Comparison of ENCODE assay signal across 9 cellular contexts in genomic region chr5:178130234-178130575, GRCh38. TPM values are rescaled to one million over a fixed set of nuclear protein-coding genes. Genes with fewer than 3 reads are reported as not detected.
DNase-seq lines count a peak whose midpoint lies in the region; ATAC-seq and TF ChIP-seq lines count a peak whose summit lies in the region.
"Not testable (repeated sequence)": the region's sequence is repeated elsewhere in the genome, so short reads cannot be mapped to it uniquely, and the experiment has no call there.
"Had no signal": no experiment of that assay in that cellular context is flagged by ENCODE, and none has a peak within 500 bp of the region (broad histone marks: within the 10 kb centered on the region; RNA-seq: fewer than 3 reads in every experiment).

No MANE protein-coding gene starts in this region.

- 42% methylated on average over 10 to 11 of the region's 11 CpGs for WGBS in ectodermal cell, 2 experiments

- CTCF ChIA-PET in RWPE1 (lab: Yijun Ruan, JAX) = interaction anchor here (0.6 to 0.8 kb wide), 2 partner anchors 24 to 139 kb away, joined by 3 to 6 read pairs; partner anchors contain the start of gene NHP2
- CTCF ChIA-PET in activated naive CD4-positive, alpha-beta T cell treated with anti-CD3 and anti-CD28 coated beads, Interleukin-2, amount 10 ng/mL, durations not matched to agents 7 days and 5 days (lab: Charles Lee) = interaction anchor here (1.6 kb wide), 1 partner anchor 10 kb away, joined by 9 read pairs; no protein-coding TSS in a partner anchor

- H3K27ac ChIP-seq in RWPE1 (peak overlapping the region; percentile 92), ectodermal cell (ENCODE audit: insufficient read depth, low read depth, low read length, poor library complexity, severe bottlenecking) (peak overlapping the region; percentile 92)

- not testable (repeated sequence) for H3K36me3 Mint-ChIP-seq in activated naive CD4-positive, alpha-beta T cell treated with anti-CD3 and anti-CD28 coated beads, Interleukin-2, amount 10 ng/mL, durations not matched to agents 7 days and 5 days; natural killer cell
- peaks cover 14% of the 10 kb centered on the region for H3K36me3 Mint-ChIP-seq in stimulated activated memory B cell treated with anti-CD40 and anti-IgM and Interleukin-4, amounts not matched to agents 10 μg/mL and 1 μg/mL and 100 μg/mL, for 72 hours

- H3K4me1 ChIP-seq in ectodermal cell (ENCODE audit: control insufficient read depth, insufficient read depth, low read length) = peaks cover 14% of the 10 kb centered on the region

- in situ Hi-C loops in ACHN (cut with HindIII; ENCODE audit: low pct_ligation_motif_present, low pct_unique_long_range_greater_than_20kb, low sequenced_read_pairs) = not testable (repeated sequence)

- intact Hi-C loops in natural killer cell (cut with micrococcal nuclease) = loop anchor here (1.0 kb wide), 1 partner anchor 14 kb away; no protein-coding TSS in a partner anchor

- not testable (repeated sequence) for H3K9me3 Mint-ChIP-seq in activated naive CD4-positive, alpha-beta T cell treated with anti-CD3 and anti-CD28 coated beads, Interleukin-2, amount 10 ng/mL, durations not matched to agents 7 days and 5 days; natural killer cell; stimulated activated memory B cell treated with anti-CD40 and anti-IgM and Interleukin-4, amounts not matched to agents 10 μg/mL and 1 μg/mL and 100 μg/mL, for 72 hours

- peak overlapping the region; percentile 74 for H3K4me3 Mint-ChIP-seq in activated naive CD4-positive, alpha-beta T cell treated with anti-CD3 and anti-CD28 coated beads, Interleukin-2, amount 10 ng/mL, durations not matched to agents 7 days and 5 days
- H3K4me3 Mint-ChIP-seq in natural killer cell = peak overlapping the region; percentile 64
- H3K4me3 Mint-ChIP-seq in stimulated activated memory B cell treated with anti-CD40 and anti-IgM and Interleukin-4, amounts not matched to agents 10 μg/mL and 1 μg/mL and 100 μg/mL, for 72 hours = peak overlapping the region; percentile 75

- H3K27me3 Mint-ChIP-seq in activated naive CD4-positive, alpha-beta T cell treated with anti-CD3 and anti-CD28 coated beads, Interleukin-2, amount 10 ng/mL, durations not matched to agents 7 days and 5 days = peaks cover 23% of the 10 kb centered on the region
- not testable (repeated sequence) for H3K27me3 Mint-ChIP-seq in natural killer cell (ENCODE audit: low read depth in 2 of 2); stimulated activated memory B cell treated with anti-CD40 and anti-IgM and Interleukin-4, amounts not matched to agents 10 μg/mL and 1 μg/mL and 100 μg/mL, for 72 hours

- ATAC-seq in natural killer cell; stimulated activated memory B cell treated with anti-CD40 and anti-IgM and Interleukin-4, amounts not matched to agents 10 μg/mL and 1 μg/mL and 100 μg/mL, for 72 hours: not testable (repeated sequence)

- peak; percentile 10 for DNase-seq in ACHN
- not testable (repeated sequence) for DNase-seq in H7; RWPE1 (ENCODE audit: low spot score); activated naive CD4-positive, alpha-beta T cell treated with anti-CD3 and anti-CD28 coated beads, Interleukin-2, amount 10 ng/mL, durations not matched to agents 7 days and 5 days; natural killer cell

- not testable (repeated sequence) for TF ChIP-seq CTCF in RWPE1 (conservative IDR thresholded peaks at IDR 0.05; ENCODE audit: low read depth); natural killer cell (IDR thresholded peaks at IDR 0.05)

- H3K9me3 ChIP-seq in ectodermal cell (ENCODE audit: control insufficient read depth, low read length) = not testable (repeated sequence)

- POLR2A ChIA-PET in RWPE1 (lab: Yijun Ruan, JAX; ENCODE audit: low non-redundant PET) = interaction anchor here (0.6 kb wide), 1 partner anchor 20 kb away, joined by 3 read pairs; no protein-coding TSS in a partner anchor

- H3K36me3 ChIP-seq in H7 (replicated peaks; ENCODE audit: control insufficient read depth, insufficient read depth, low read length); ectodermal cell (ENCODE audit: control insufficient read depth, insufficient read depth, low read length): not testable (repeated sequence)

- H3K4me1 Mint-ChIP-seq in activated naive CD4-positive, alpha-beta T cell treated with anti-CD3 and anti-CD28 coated beads, Interleukin-2, amount 10 ng/mL, durations not matched to agents 7 days and 5 days = peaks cover 24% of the 10 kb centered on the region
- peaks cover 7 to 22% of the 10 kb centered on the region in 2 donors for H3K4me1 Mint-ChIP-seq in natural killer cell
- H3K4me1 Mint-ChIP-seq in stimulated activated memory B cell treated with anti-CD40 and anti-IgM and Interleukin-4, amounts not matched to agents 10 μg/mL and 1 μg/mL and 100 μg/mL, for 72 hours = peaks cover 18% of the 10 kb centered on the region

- peak overlapping the region; percentile 75 for H3K27ac Mint-ChIP-seq in activated naive CD4-positive, alpha-beta T cell treated with anti-CD3 and anti-CD28 coated beads, Interleukin-2, amount 10 ng/mL, durations not matched to agents 7 days and 5 days
- peak overlapping the region; percentile 13 to 18 for H3K27ac Mint-ChIP-seq in natural killer cell
- peak overlapping the region; percentile 74 for H3K27ac Mint-ChIP-seq in stimulated activated memory B cell treated with anti-CD40 and anti-IgM and Interleukin-4, amounts not matched to agents 10 μg/mL and 1 μg/mL and 100 μg/mL, for 72 hours

- H3K27me3 ChIP-seq in H7 (ENCODE audit: control insufficient read depth, insufficient read depth, low read length); ectodermal cell (ENCODE audit: control insufficient read depth, insufficient read depth, low read length, poor library complexity, severe bottlenecking): not testable (repeated sequence)

- H3K4me3 ChIP-seq in H7 (ENCODE audit: insufficient read depth, low read depth, low read length) = peak overlapping the region; percentile 80
- peak overlapping the region; percentile 97 for H3K4me3 ChIP-seq in ectodermal cell (ENCODE audit: insufficient read depth, low read depth, low read length)
- peak overlapping the region; percentile 74 for H3K4me3 ChIP-seq in iPS-11a (ENCODE audit: low read depth, low read length)

RNA-seq across cellular contexts. Expression of gene RMND5B, which starts 0.6 kb away (rescaled TPM):
- 38.2 and 51.3 TPM in 2 replicates for total RNA-seq in H7 (2014; rRNA removed; shearing (Covaris generic))
- 28.9 TPM for polyA plus RNA-seq in ectodermal cell (2013, experiment 1 of 4)
- polyA plus RNA-seq in ectodermal cell (2013, experiment 2 of 4) = 34.7 TPM
- polyA plus RNA-seq in ectodermal cell (2013, experiment 3 of 4) = 24.0 TPM
- 25.9 TPM for polyA plus RNA-seq in ectodermal cell (2013, experiment 4 of 4)
- total RNA-seq in natural killer cell = 10 to 100 TPM in 1 of 3 donors, 1 to 10 TPM in 2; 9.2 to 12.7 (median 9.5) TPM

RNA-seq across cellular contexts. Expression of gene N4BP3, which starts 16.9 kb away (rescaled TPM):
- 32.0 and 36.5 TPM in 2 replicates for total RNA-seq in H7 (2014; rRNA removed; shearing (Covaris generic))
- polyA plus RNA-seq in ectodermal cell (2013, experiment 1 of 4) = 10.8 TPM
- polyA plus RNA-seq in ectodermal cell (2013, experiment 2 of 4) = 12.9 TPM
- 8.9 TPM for polyA plus RNA-seq in ectodermal cell (2013, experiment 3 of 4)
- polyA plus RNA-seq in ectodermal cell (2013, experiment 4 of 4) = 10.6 TPM
- total RNA-seq in natural killer cell = 10 to 100 TPM in 1 of 3 donors, 1 to 10 TPM in 2; 5.6 to 16.9 (median 9.0) TPM

RNA-seq across cellular contexts. Expression of gene NHP2, which starts 23.5 kb away (rescaled TPM):
- 254 and 275 TPM in 2 replicates for total RNA-seq in H7 (2014; rRNA removed; shearing (Covaris generic))
- 189 TPM for polyA plus RNA-seq in ectodermal cell (2013, experiment 1 of 4)
- 182 TPM for polyA plus RNA-seq in ectodermal cell (2013, experiment 2 of 4)
- polyA plus RNA-seq in ectodermal cell (2013, experiment 3 of 4) = 163 TPM
- polyA plus RNA-seq in ectodermal cell (2013, experiment 4 of 4) = 174 TPM
- 10 to 100 TPM; 39.2 to 43.5 (median 40.2) TPM for total RNA-seq in natural killer cell

RNA-seq across cellular contexts. Expression of gene GMCL2, which starts 57.0 kb away (rescaled TPM):
- total RNA-seq in H7 (2014; rRNA removed; shearing (Covaris generic)) = not detected in 2 replicates
- not detected for polyA plus RNA-seq in ectodermal cell (2013, experiment 1 of 4)
- polyA plus RNA-seq in ectodermal cell (2013, experiment 2 of 4) = not detected
- polyA plus RNA-seq in ectodermal cell (2013, experiment 3 of 4) = not detected
- polyA plus RNA-seq in ectodermal cell (2013, experiment 4 of 4) = not detected
- total RNA-seq in natural killer cell = not detected
- total RNA-seq: mesenteric fat pad had no signal

Comparison
In these comparisons a context has a peak if more than half of its experiments do, and no peak if none do; other contexts are left out.
1. H3K27ac Mint-ChIP-seq: peak in every context shown above with its lines; median percentile 75 in activated naive CD4-positive, alpha-beta T cell treated with anti-CD3 and anti-CD28 coated beads, Interleukin-2, amount 10 ng/mL, durations not matched to agents 7 days and 5 days; 74 in stimulated activated memory B cell treated with anti-CD40 and anti-IgM and Interleukin-4, amounts not matched to agents 10 μg/mL and 1 μg/mL and 100 μg/mL, for 72 hours; 16 in natural killer cell.